In genomic region chr10:58740620-58741369, GRCh38 we compare ENCODE assay signal across 19 cellular contexts.
A peak's percentile ranks its signal among the peaks of the same experiment; 100 is the strongest.
DNase-seq lines count a peak whose midpoint lies in the region; TF ChIP-seq lines count a peak whose summit lies in the region.
"Had no signal": no experiment of that assay in that cellular context is flagged by ENCODE, and none has a peak within 500 bp of the region (broad histone marks: within the 10 kb centered on the region; RNA-seq: fewer than 3 reads in every experiment).

No MANE protein-coding gene starts in this region.

- H3K4me1 ChIP-seq in OCI-LY1 (ENCODE audit: insufficient read depth, low read length, severe bottlenecking): no peaks in the 10 kb centered on the region

- intact Hi-C loops in posterior vena cava (cut with DNase I): no loop called here

- no peaks in the 10 kb centered on the region for H3K27me3 ChIP-seq in OCI-LY1 (ENCODE audit: insufficient read depth, low read length)
- H3K27me3 ChIP-seq: BLaER1 treated with 17β-estradiol and CSF1 and Interleukin-3, amounts not matched to agents 10 nM and 100 nM had no signal

- 0 out of 2 replicates have a peak, but pooled peaks have one; percentile 11 for TF ChIP-seq CTCF in OCI-LY1 (IDR thresholded peaks at IDR 0.05; ENCODE audit: low read length)
- TF ChIP-seq CTCF in fibroblast of mammary gland (conservative IDR thresholded peaks at IDR 0.05; ENCODE audit: control insufficient read depth, insufficient read depth, low read depth, low read length): no peak

- no peaks in the 10 kb centered on the region for H3K9me2 ChIP-seq in OCI-LY1 (ENCODE audit: low read depth, low read length)

- DNase-seq in AG20443 (ENCODE audit: low spot score): peak; percentile 46
- DNase-seq in fibroblast of mammary gland (ENCODE audit: low read depth): peak; percentile 65
- peak; percentile 85 for DNase-seq in posterior vena cava (ENCODE audit: low spot score)
- DNase-seq in NCI-H1092 (lab: John Stamatoyannopoulos, UW): no peak
- DNase-seq in activated T-cell treated with anti-CD3 and anti-CD28 coated beads for 4 hours: no peak
- no peak for DNase-seq in occipital lobe (lab: John Stamatoyannopoulos, UW)
- DNase-seq in NCI-H2029 treated with DMSO at 0.1 percent for 48 hours (lab: John Stamatoyannopoulos, UW): no peak
- DNase-seq: DMS79 treated with DMSO at 0.1 percent for 48 hours, H7, HFFc6, KBM-7, NCI-H1417 treated with DMSO at 0.1 percent for 48 hours, NCI-H1930, NCI-H2171, NCI-H446, NCI-H526 treated with DMSO at 0.1 percent for 48 hours had no signal

- H3K4me3 ChIP-seq in OCI-LY1 (ENCODE audit: low read depth, low read length, poor library complexity, severe bottlenecking) (no peak overlapping the region), fibroblast of mammary gland (ENCODE audit: control insufficient read depth, low read depth, low read length) (no peak overlapping the region)
- H3K4me3 ChIP-seq: A549; BLaER1 treated with 17β-estradiol and CSF1 and Interleukin-3, amounts not matched to agents 10 nM and 100 nM had no signal

- H3K9ac ChIP-seq in OCI-LY1 (ENCODE audit: low read length): no peak overlapping the region
- H3K9ac ChIP-seq: BLaER1 treated with 17β-estradiol and CSF1 and Interleukin-3, amounts not matched to agents 10 nM and 100 nM had no signal

- H3F3A ChIP-seq in OCI-LY1 (ENCODE audit: insufficient read depth, low read length): no peaks in the 10 kb centered on the region

- no peaks in the 10 kb centered on the region for H4K20me1 ChIP-seq in OCI-LY1 (ENCODE audit: insufficient read depth, low read length)
- H4K20me1 ChIP-seq: BLaER1 treated with 17β-estradiol and CSF1 and Interleukin-3, amounts not matched to agents 10 nM and 100 nM had no signal

- H3K4me2 ChIP-seq in OCI-LY1 (ENCODE audit: low read length): no peak overlapping the region
- H3K4me2 ChIP-seq: A549; BLaER1 treated with 17β-estradiol and CSF1 and Interleukin-3, amounts not matched to agents 10 nM and 100 nM had no signal

- H2AFZ ChIP-seq in OCI-LY1 (ENCODE audit: low read length): no peak overlapping the region

- no peak overlapping the region for H3K27ac ChIP-seq in OCI-LY1 (ENCODE audit: low read depth, low read length, poor library complexity, severe bottlenecking)
- H3K27ac ChIP-seq: A549; BLaER1 treated with 17β-estradiol and CSF1 and Interleukin-3, amounts not matched to agents 10 nM and 100 nM had no signal

- H3K36me3 ChIP-seq in OCI-LY1 (ENCODE audit: insufficient read depth, low read length): no peaks in the 10 kb centered on the region
- H3K36me3 ChIP-seq: BLaER1 treated with 17β-estradiol and CSF1 and Interleukin-3, amounts not matched to agents 10 nM and 100 nM had no signal

- H3K79me2 ChIP-seq in OCI-LY1 (ENCODE audit: insufficient read depth, low read length): no peaks in the 10 kb centered on the region

- no peaks in the 10 kb centered on the region for H3K9me3 ChIP-seq in OCI-LY1 (ENCODE audit: low read length)
- H3K9me3 ChIP-seq: A549; BLaER1 treated with 17β-estradiol and CSF1 and Interleukin-3, amounts not matched to agents 10 nM and 100 nM had no signal

Comparison
In these comparisons a context has a peak if more than half of its experiments do, and no peak if none do; other contexts are left out.
1. DNase-seq: peak in AG20443 (single experiment), fibroblast of mammary gland (single experiment) and posterior vena cava (single experiment); none in NCI-H1092 (single experiment), activated T-cell treated with anti-CD3 and anti-CD28 coated beads for 4 hours (single experiment), occipital lobe (single experiment) and NCI-H2029 treated with DMSO at 0.1 percent for 48 hours (single experiment).